9 cellular contexts compared by ENCODE assay signal in the genomic region with DNA sequence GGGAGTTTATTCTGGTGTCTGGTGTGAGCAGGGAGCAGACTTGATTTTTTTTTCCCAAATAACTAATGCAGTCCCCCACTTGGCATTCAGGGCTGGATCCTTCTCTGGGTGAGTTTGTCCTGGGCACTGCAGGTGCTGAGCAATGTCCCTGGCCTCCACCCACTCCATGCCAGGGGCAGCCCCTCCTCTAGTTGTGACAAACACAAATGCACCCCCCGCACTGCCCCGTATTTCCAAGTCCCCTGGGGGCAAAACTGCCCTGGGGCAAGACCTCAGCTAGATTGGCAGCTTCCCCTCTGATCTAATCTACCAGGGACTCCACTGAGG. TPM values are rescaled to one million over a fixed set of nuclear protein-coding genes. Genes with fewer than 3 reads are reported as not detected.
A peak's percentile ranks its signal among the peaks of the same experiment; 100 is the strongest.
DNase-seq lines count a peak whose midpoint lies in the region; ATAC-seq, FAIRE-seq and TF ChIP-seq lines count a peak whose summit lies in the region.
"Had no signal": no experiment of that assay in that cellular context is flagged by ENCODE, and none has a peak within 500 bp of the region (broad histone marks: within the 10 kb centered on the region; RNA-seq: fewer than 3 reads in every experiment).

No MANE protein-coding gene starts in this region.

- FAIRE-seq in astrocyte (lab: Jason Lieb, UNC): no peak

- no peaks in the 10 kb centered on the region for H3K9me3 Mint-ChIP-seq in CD4-positive, alpha-beta T cell
- H3K9me3 Mint-ChIP-seq in astrocyte (ENCODE audit: unreplicated experiment) (no peaks in the 10 kb centered on the region), neural progenitor cell (no peaks in the 10 kb centered on the region)

- H3K27ac Mint-ChIP-seq in CD4-positive, alpha-beta T cell: peak overlapping the region; percentile 97
- peak overlapping the region; percentile 62 for H3K27ac Mint-ChIP-seq in astrocyte (ENCODE audit: unreplicated experiment)
- peak overlapping the region; percentile 74 for H3K27ac Mint-ChIP-seq in neural progenitor cell

- H3F3A ChIP-seq in neural progenitor cell (ENCODE audit: low read depth): peaks cover 2% of the 10 kb centered on the region

- H4K20me1 ChIP-seq in astrocyte (ENCODE audit: insufficient read depth, low read length) (peaks cover 35% of the 10 kb centered on the region), neural progenitor cell (ENCODE audit: low read depth) (peaks cover 3% of the 10 kb centered on the region)

- H3K4me3 Mint-ChIP-seq in CD4-positive, alpha-beta T cell: peak overlapping the region; percentile 79
- H3K4me3 Mint-ChIP-seq in astrocyte (ENCODE audit: unreplicated experiment) (no peak overlapping the region), neural progenitor cell (no peak overlapping the region)

- H3K27ac ChIP-seq in CD4-positive, alpha-beta T cell (ENCODE audit: low read depth, low read length): peak overlapping the region; percentile 62
- H3K27ac ChIP-seq in astrocyte (ENCODE audit: low read depth, low read length) (peak overlapping the region; percentile 65), neural progenitor cell (no peak overlapping the region)

- H3K36me3 ChIP-seq in astrocyte (ENCODE audit: insufficient read depth, low read length) (peaks cover 7% of the 10 kb centered on the region), neural progenitor cell (no peaks in the 10 kb centered on the region)

- peak overlapping the region; percentile 84 for H3K4me2 ChIP-seq in astrocyte (ENCODE audit: low read length)
- H3K4me2 ChIP-seq in neural progenitor cell: no peak overlapping the region

- peaks cover 31% of the 10 kb centered on the region for H3K4me1 ChIP-seq in astrocyte (ENCODE audit: insufficient read depth, low read length)
- peaks cover 6% of the 10 kb centered on the region for H3K4me1 ChIP-seq in neural progenitor cell

- H3K27me3 ChIP-seq in CD4-positive, alpha-beta T cell (ENCODE audit: control insufficient read depth, insufficient read depth, low read length): no peaks in the 10 kb centered on the region
- no peaks in the 10 kb centered on the region for H3K27me3 ChIP-seq in astrocyte (ENCODE audit: insufficient read depth, low read length)
- no peaks in the 10 kb centered on the region for H3K27me3 ChIP-seq in neural progenitor cell

- H3K79me2 ChIP-seq in astrocyte (ENCODE audit: insufficient read depth, low read length): peaks cover 63% of the 10 kb centered on the region
- H3K79me2 ChIP-seq in neural progenitor cell (ENCODE audit: low read depth): peaks cover 6% of the 10 kb centered on the region

- H3K9ac ChIP-seq in astrocyte (ENCODE audit: low read length): peak overlapping the region; percentile 64
- no peak overlapping the region for H3K9ac ChIP-seq in neural progenitor cell

- H3K4me3 ChIP-seq in astrocyte (ENCODE audit: insufficient read depth, low read depth, low read length) (no peak overlapping the region), neural progenitor cell (no peak overlapping the region)

- H3K9me3 ChIP-seq in CD4-positive, alpha-beta T cell (ENCODE audit: control insufficient read depth, low read length): no peaks in the 10 kb centered on the region
- no peaks in the 10 kb centered on the region for H3K9me3 ChIP-seq in astrocyte (ENCODE audit: insufficient read depth, low read depth, low read length)
- H3K9me3 ChIP-seq in neural progenitor cell (ENCODE audit: low read depth): no peaks in the 10 kb centered on the region

- TF ChIP-seq CTCF in CD4-positive, alpha-beta T cell (IDR thresholded peaks at IDR 0.05): no peak
- TF ChIP-seq CTCF in astrocyte (IDR thresholded peaks at IDR 0.05; ENCODE audit: insufficient read depth, low read depth, low read length): no peak
- TF ChIP-seq CTCF in neural progenitor cell (IDR thresholded peaks at IDR 0.05): no peak

- H3K27me3 Mint-ChIP-seq in CD4-positive, alpha-beta T cell: no peaks in the 10 kb centered on the region
- H3K27me3 Mint-ChIP-seq in astrocyte (ENCODE audit: low read depth, unreplicated experiment) (no peaks in the 10 kb centered on the region), neural progenitor cell (ENCODE audit: insufficient read depth, low read depth) (peaks cover 5% of the 10 kb centered on the region)

- peaks cover 30% of the 10 kb centered on the region for H3K36me3 Mint-ChIP-seq in CD4-positive, alpha-beta T cell (ENCODE audit: low read depth)
- H3K36me3 Mint-ChIP-seq in astrocyte (ENCODE audit: low read depth, unreplicated experiment): peaks cover 11% of the 10 kb centered on the region
- H3K36me3 Mint-ChIP-seq in neural progenitor cell: no peaks in the 10 kb centered on the region

- no peak overlapping the region for H2AFZ ChIP-seq in astrocyte (ENCODE audit: low read depth, low read length)
- no peak overlapping the region for H2AFZ ChIP-seq in neural progenitor cell (replicated peaks)

- ATAC-seq in CD4-positive, alpha-beta T cell (ENCODE audit: poor library complexity): no peak
- ATAC-seq in HG02642 (IDR thresholded peaks at IDR 0.05; ENCODE audit: poor library complexity, unreplicated experiment): peak; percentile 0
- no peak for ATAC-seq in GM21717 (IDR thresholded peaks at IDR 0.05; ENCODE audit: unreplicated experiment)
- ATAC-seq in HG03565 (IDR thresholded peaks at IDR 0.05; ENCODE audit: unreplicated experiment): no peak

- CTCF ChIA-PET in CD4-positive, alpha-beta T cell (lab: Charles Lee): no interaction called here

- no peak for DNase-seq in CD4-positive, alpha-beta T cell
- DNase-seq in astrocyte (ENCODE audit: low read depth) (no peak), neural progenitor cell (ENCODE audit: low spot score) (no peak), NCI-H748 (lab: John Stamatoyannopoulos, UW; ENCODE audit: unreplicated experiment) (no peak), iPS-NIHi11 (ENCODE audit: low spot score) (no peak)
- DNase-seq: NCI-H446 had no signal

- intact Hi-C loops in CD4-positive, alpha-beta T cell (cut with DNase I, micrococcal nuclease): loop anchor here in 1 of 2 experiments (5.0 kb wide), 1 partner anchor 207 kb away; no protein-coding TSS in a partner anchor

- POLR2A ChIA-PET in CD4-positive, alpha-beta T cell (lab: Charles Lee): interaction anchor here (0.6 to 1.5 kb wide), 6 partner anchors 12 to 621 kb away, joined by 3 to 5 read pairs (median 3); no protein-coding TSS in a partner anchor

- peaks cover 69% of the 10 kb centered on the region for H3K4me1 Mint-ChIP-seq in CD4-positive, alpha-beta T cell (ENCODE audit: low read depth)
- H3K4me1 Mint-ChIP-seq in astrocyte (ENCODE audit: low read depth, unreplicated experiment): peaks cover 44% of the 10 kb centered on the region
- peaks cover 46% of the 10 kb centered on the region for H3K4me1 Mint-ChIP-seq in neural progenitor cell

RNA-seq across cellular contexts. Expression of gene MOB3A, which starts 6.4 kb away (rescaled TPM):
- total RNA-seq in CD4-positive, alpha-beta T cell: 10 to 100 TPM; 96.4 to 97.3 TPM
- total RNA-seq in astrocyte (45.3 and 47.2 TPM in 2 replicates), neural progenitor cell (ENCODE audit: low replicate concordance) (6.0 and 15.9 TPM in 2 replicates)

RNA-seq across cellular contexts. Expression of gene IZUMO4, which starts 7.0 kb away (rescaled TPM):
- 10 to 100 TPM; 17.4 to 17.9 TPM for total RNA-seq in CD4-positive, alpha-beta T cell
- total RNA-seq in astrocyte: 5.6 and 5.8 TPM in 2 replicates
- total RNA-seq in neural progenitor cell (ENCODE audit: low replicate concordance): 3.7 TPM in 1 of 2 replicates, not detected in the other

RNA-seq across cellular contexts. Expression of gene MKNK2, which starts 38.6 kb away (rescaled TPM):
- total RNA-seq in CD4-positive, alpha-beta T cell: 100 to 1,000 TPM; 325 to 347 TPM
- 123 and 146 TPM in 2 replicates for total RNA-seq in astrocyte
- total RNA-seq in neural progenitor cell (ENCODE audit: low replicate concordance): 46.0 and 106 TPM in 2 replicates
